ENCODE assay signal across 9 cellular contexts in genomic region chr16:30186782-30187555, GRCh38. TPM values are rescaled to one million over a fixed set of nuclear protein-coding genes. Genes with fewer than 3 reads are reported as not detected.
DNase-seq lines count a peak whose midpoint lies in the region; ATAC-seq and TF ChIP-seq lines count a peak whose summit lies in the region.
"Had no signal": no experiment of that assay in that cellular context is flagged by ENCODE, and none has a peak within 500 bp of the region (broad histone marks: within the 10 kb centered on the region; RNA-seq: fewer than 3 reads in every experiment).

No MANE protein-coding gene starts in this region.

- peak overlapping the region; percentile 84 for H3K4me3 ChIP-seq in DOHH2 (ENCODE audit: low read length)
- H3K4me3 ChIP-seq in thymus (ENCODE audit: low read length) = peak overlapping the region; percentile 65
- H3K4me3 ChIP-seq: SK-N-MC had no signal

- H3K9me3 ChIP-seq in DOHH2 (ENCODE audit: control insufficient read depth, insufficient read depth, low read length) (no peaks in the 10 kb centered on the region), thymus (ENCODE audit: control insufficient read depth) (no peaks in the 10 kb centered on the region)

- no peaks in the 10 kb centered on the region for H3K9me2 ChIP-seq in DOHH2 (replicated peaks; ENCODE audit: control insufficient read depth, low read length)

- H3K79me2 ChIP-seq in DOHH2 (ENCODE audit: control insufficient read depth, low read length) = peaks cover 45% of the 10 kb centered on the region

- ATAC-seq in omental fat pad (ENCODE audit: low FRiP score) = no peak
- ATAC-seq in HG03039 (IDR thresholded peaks at IDR 0.05; ENCODE audit: unreplicated experiment) = no peak
- no peak for ATAC-seq in HG02588 (IDR thresholded peaks at IDR 0.05; ENCODE audit: unreplicated experiment)

- H3K27ac ChIP-seq in DOHH2 (ENCODE audit: low read depth, low read length) = peak overlapping the region; percentile 96
- H3K27ac ChIP-seq in thymus (ENCODE audit: low read depth) = peak overlapping the region; percentile 99
- H3K27ac ChIP-seq: SK-N-MC had no signal

- WGBS in thymus = 48% methylated on average over 36 of the region's 36 CpGs

- H3K27me3 ChIP-seq in DOHH2 (ENCODE audit: control insufficient read depth, low read length) (no peaks in the 10 kb centered on the region), thymus (ENCODE audit: control insufficient read depth, insufficient read depth) (no peaks in the 10 kb centered on the region)

- H3F3A ChIP-seq in DOHH2 (ENCODE audit: control insufficient read depth, insufficient read depth) = peaks cover 35% of the 10 kb centered on the region

- H4K20me1 ChIP-seq in DOHH2 (ENCODE audit: control insufficient read depth, insufficient read depth, low read depth, low read length) = peaks cover 6% of the 10 kb centered on the region; the same call in 1 of the 2 replicates

- peak overlapping the region; percentile 96 for H3K4me2 ChIP-seq in DOHH2 (ENCODE audit: low read length)

- H3K36me3 ChIP-seq in DOHH2 (ENCODE audit: control insufficient read depth, low read length) (peaks cover 43% of the 10 kb centered on the region), thymus (ENCODE audit: control insufficient read depth, insufficient read depth) (peaks cover 26% of the 10 kb centered on the region)

- DNase-seq in NCI-H69 (lab: John Stamatoyannopoulos, UW) = peak; percentile 38
- peak; percentile 95 to 96 for DNase-seq in activated T-cell treated with anti-CD3 and anti-CD28 coated beads, Interleukin-2, amount 50 U/mL, for 48 hours
- peak; percentile 13 for DNase-seq in fibroblast of gingiva (ENCODE audit: low read depth)
- DNase-seq in omental fat pad (ENCODE audit: low spot score) = peak; percentile 69

- peaks cover 45% of the 10 kb centered on the region for H3K4me1 ChIP-seq in DOHH2 (ENCODE audit: control insufficient read depth, low read length)
- peaks cover 15% of the 10 kb centered on the region for H3K4me1 ChIP-seq in thymus (ENCODE audit: control insufficient read depth, insufficient read depth, low read length)

- peak; percentile 98 for TF ChIP-seq CTCF in DOHH2 (IDR thresholded peaks at IDR 0.05; ENCODE audit: low read depth, low read length, poor library complexity, severe bottlenecking)
- peak in 1 of 3 donors; percentile 44 for TF ChIP-seq CTCF in omental fat pad (IDR thresholded peaks at IDR 0.05)

RNA-seq across cellular contexts. Expression of gene CORO1A, which starts 3.6 kb away (rescaled TPM):
- total RNA-seq in omental fat pad = 100 to 1,000 TPM in 1 of 4 donors, 10 to 100 TPM in 3; 31.6 to 109 (median 50.0) TPM
- polyA plus RNA-seq in thymus = 554 TPM

RNA-seq across cellular contexts. Expression of gene BOLA2B, which starts 6.5 kb away (rescaled TPM):
- 100 to 1,000 TPM; 152 to 366 (median 206) TPM for total RNA-seq in omental fat pad
- polyA plus RNA-seq in thymus = 131 TPM

RNA-seq across cellular contexts. Expression of gene SLX1A, which starts 6.7 kb away (rescaled TPM):
- 10 to 100 TPM; 21.7 to 52.7 (median 44.2) TPM for total RNA-seq in omental fat pad
- polyA plus RNA-seq in thymus = 48.8 TPM

RNA-seq across cellular contexts. Expression of gene SULT1A3, which starts 12.1 kb away (rescaled TPM):
- total RNA-seq in omental fat pad = 10 to 100 TPM; 14.0 to 32.3 (median 18.3) TPM
- 122 TPM for polyA plus RNA-seq in thymus

Comparison
In these comparisons a context has a peak if more than half of its experiments do, and no peak if none do; other contexts are left out.
1. DNase-seq: peak in every context shown above with its lines; median percentile 96 in activated T-cell treated with anti-CD3 and anti-CD28 coated beads, Interleukin-2, amount 50 U/mL, for 48 hours; 69 in omental fat pad; 38 in NCI-H69; 13 in fibroblast of gingiva.